ENCODE assay signal across 8 cellular contexts in genomic region chr4:132123870-132124623, GRCh38.
A peak's percentile ranks its signal among the peaks of the same experiment; 100 is the strongest.
DNase-seq lines count a peak whose midpoint lies in the region; ATAC-seq, FAIRE-seq and TF ChIP-seq lines count a peak whose summit lies in the region.

No MANE protein-coding gene starts in this region.

- intact Hi-C loops in sigmoid colon (cut with DNase I) = no loop called here

- CTCF ChIA-PET in A549 (lab: Yijun Ruan, JAX) = no interaction called here

- POLR2A ChIA-PET in A549 (lab: Yijun Ruan, JAX) = no interaction called here

- H3K27me3 ChIP-seq in sigmoid colon = no peaks in the 10 kb centered on the region

- H3K9me3 Mint-ChIP-seq in glutamatergic neuron (ENCODE audit: unreplicated experiment) = peaks cover 11% of the 10 kb centered on the region

- FAIRE-seq in A549 (lab: Jason Lieb, UNC) = no peak

- H3K4me3 ChIP-seq in A549 (no peak overlapping the region), sigmoid colon (no peak overlapping the region)

- TF ChIP-seq POLR2A in A549 (IDR thresholded peaks at IDR 0.05; ENCODE audit: low read length) (no peak), sigmoid colon (IDR thresholded peaks at IDR 0.05) (no peak)

- no peak for TF ChIP-seq RAD21 in A549 (conservative IDR thresholded peaks at IDR 0.05 in 1 of 2, IDR thresholded peaks at IDR 0.05 in 1 of 2)

- TF ChIP-seq CTCF in A549 (IDR thresholded peaks at IDR 0.05) (no peak), sigmoid colon (IDR thresholded peaks at IDR 0.05) (no peak), glutamatergic neuron (IDR thresholded peaks at IDR 0.05; ENCODE audit: partially characterized antibody, unreplicated experiment) (no peak)

- H3K27ac ChIP-seq in A549 = no peak overlapping the region
- H3K27ac ChIP-seq in sigmoid colon = no peak overlapping the region

- WGBS in A549 (ENCODE audit: missing lambda C conversion rate) = 72% methylated on average over 15 of the region's 15 CpGs
- WGBS in sigmoid colon, 2 donors = 89% methylated on average over 15 of the region's 15 CpGs

- no peak overlapping the region for H3K27ac Mint-ChIP-seq in glutamatergic neuron (ENCODE audit: unreplicated experiment)

- TF ChIP-seq EP300 in A549 (IDR thresholded peaks at IDR 0.05) (no peak), sigmoid colon (IDR thresholded peaks at IDR 0.05) (no peak)

- ATAC-seq in A549 (no peak), GM19452 (IDR thresholded peaks at IDR 0.05; ENCODE audit: unreplicated experiment) (peak; percentile 82), HG03457 (IDR thresholded peaks at IDR 0.05; ENCODE audit: unreplicated experiment) (peak; percentile 58)

- peak overlapping the region; percentile 30; the same call in 1 of the 3 replicates for H3K4me2 ChIP-seq in A549

- H3K27me3 Mint-ChIP-seq in glutamatergic neuron (ENCODE audit: unreplicated experiment) = peaks cover 5% of the 10 kb centered on the region

- no peak overlapping the region for H3K4me3 Mint-ChIP-seq in glutamatergic neuron (ENCODE audit: unreplicated experiment)

- H3K36me3 Mint-ChIP-seq in glutamatergic neuron (ENCODE audit: unreplicated experiment) = peaks cover 4% of the 10 kb centered on the region

- H3K4me1 Mint-ChIP-seq in glutamatergic neuron (ENCODE audit: low read depth, unreplicated experiment) = peaks cover 2% of the 10 kb centered on the region

- H3K36me3 ChIP-seq in sigmoid colon = no peaks in the 10 kb centered on the region

- no peaks in the 10 kb centered on the region for H3K9me3 ChIP-seq in A549
- H3K9me3 ChIP-seq in sigmoid colon = no peaks in the 10 kb centered on the region

- peak in 1 of 2 experiments; percentile 1 for DNase-seq in A549 (ENCODE audit: low read depth in 1 of 2, low spot score in 1 of 2)
- DNase-seq in astrocyte of the hippocampus (ENCODE audit: low read depth, low spot score) = peak; percentile 26
- no peak for DNase-seq in sigmoid colon
- DNase-seq in EL = no peak
- no peak for DNase-seq in NCI-H1417 treated with DMSO at 0.1 percent for 48 hours (lab: John Stamatoyannopoulos, UW)
- DNase-seq in glutamatergic neuron = no peak

- H3K4me1 ChIP-seq in A549 (no peaks in the 10 kb centered on the region), sigmoid colon (no peaks in the 10 kb centered on the region)

TF ChIP-seq in A549, 52 proteins besides CTCF, POLR2A, EP300 and RAD21:
- no peak for TF ChIP-seq HOXA7 (CRISPR knock-in tag; IDR thresholded peaks at IDR 0.05)
- no peak for TF ChIP-seq SREBF2 (IDR thresholded peaks at IDR 0.05)
- no peak for TF ChIP-seq BCL3 (IDR thresholded peaks at IDR 0.05)
- TF ChIP-seq HES2 (IDR thresholded peaks at IDR 0.05) = no peak
- TF ChIP-seq PBX3 (IDR thresholded peaks at IDR 0.05) = no peak
- TF ChIP-seq USF2 (IDR thresholded peaks at IDR 0.05) = no peak
- no peak for TF ChIP-seq BHLHE40 (IDR thresholded peaks at IDR 0.05; ENCODE audit: low read depth, low read length)
- no peak for TF ChIP-seq KDM1A (IDR thresholded peaks at IDR 0.05; ENCODE audit: low read depth)
- no peak for TF ChIP-seq CHD4 (IDR thresholded peaks at IDR 0.05; ENCODE audit: borderline replicate concordance)
- TF ChIP-seq NR3C1 (IDR thresholded peaks at IDR 0.05) = no peak
- no peak for TF ChIP-seq MAFK (IDR thresholded peaks at IDR 0.05; ENCODE audit: partially characterized antibody)

Comparison
In these comparisons a context has a peak if more than half of its experiments do, and no peak if none do; other contexts are left out.
1. ATAC-seq: peak in GM19452 (single experiment) and HG03457 (single experiment); none in A549 (0 of 2).